8 cellular contexts compared by ENCODE assay signal in the genomic region with DNA sequence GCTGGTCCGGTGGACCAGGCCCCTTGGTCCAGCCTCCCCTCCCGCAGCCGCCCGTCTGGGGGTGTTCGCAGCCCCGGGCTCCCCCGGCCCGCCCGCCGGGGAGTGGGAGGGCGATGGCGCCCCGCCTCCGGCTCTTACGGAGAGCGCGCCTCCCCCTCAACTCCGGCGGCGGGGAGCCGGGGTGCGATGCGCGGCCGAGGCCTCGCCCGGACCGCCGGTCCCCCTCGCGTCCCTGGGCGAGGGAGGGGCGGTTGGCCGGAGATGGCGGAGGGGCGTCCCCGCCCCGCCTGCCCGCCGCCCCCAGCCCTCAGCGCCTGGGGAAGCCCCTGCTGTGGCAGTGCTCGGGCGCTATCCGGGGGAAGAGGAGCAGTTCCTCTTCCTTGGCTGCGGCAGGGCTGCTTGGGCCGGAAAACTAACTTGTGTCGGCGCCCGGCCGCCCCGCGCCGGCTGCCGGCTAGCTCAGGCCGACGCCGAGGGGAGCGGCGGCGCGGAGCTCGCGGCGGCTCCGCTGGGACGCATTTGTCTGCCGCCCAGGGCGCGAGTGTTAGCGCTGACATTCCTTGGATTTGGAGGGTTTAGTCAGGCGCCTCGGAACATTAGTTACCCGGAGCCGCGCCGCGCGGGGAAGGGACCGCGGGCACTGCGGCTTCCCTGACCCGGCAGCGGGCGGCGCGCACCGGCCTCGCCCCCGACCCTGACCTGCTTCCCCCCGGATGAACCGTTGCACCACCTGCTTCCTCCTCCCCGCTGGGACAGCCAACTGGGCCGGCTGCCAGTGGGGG. TPM values are rescaled to one million over a fixed set of nuclear protein-coding genes. Genes with fewer than 3 reads are reported as not detected.
DNase-seq lines count a peak whose midpoint lies in the region; ATAC-seq and TF ChIP-seq lines count a peak whose summit lies in the region.

No MANE protein-coding gene starts in this region.

- H3K9me3 ChIP-seq in Caco-2 (no peaks in the 10 kb centered on the region), RWPE2 (ENCODE audit: severe bottlenecking) (no peaks in the 10 kb centered on the region), neuron (ENCODE audit: low read length) (no peaks in the 10 kb centered on the region), testis (no peaks in the 10 kb centered on the region)

- POLR2A ChIA-PET in Caco-2 (lab: Charles Lee) = no interaction called here

- no peaks in the 10 kb centered on the region for H3K4me1 Mint-ChIP-seq in Caco-2 (ENCODE audit: low read depth, unreplicated experiment)

- intact Hi-C loops in Caco-2 (cut with micrococcal nuclease; ENCODE audit: unreplicated experiment) (loop anchor here (2.0 to 5.0 kb wide), 2 partner anchors 49 to 157 kb away; no protein-coding TSS in a partner anchor), testis (cut with DNase I; ENCODE audit: low total_unique reads) (no loop called here)

- TF ChIP-seq CTCF in Caco-2 (IDR thresholded peaks at IDR 0.05; ENCODE audit: insufficient read depth in 1 of 2, low read depth in 1 of 2, low read length in 1 of 2, severe bottlenecking in 1 of 2, unreplicated experiment in 1 of 2) = no peak
- TF ChIP-seq CTCF in RWPE2 (IDR thresholded peaks at IDR 0.05; ENCODE audit: poor library complexity, severe bottlenecking) = no peak
- no peak for TF ChIP-seq CTCF in testis (IDR thresholded peaks at IDR 0.05)

- no peaks in the 10 kb centered on the region for H3K9me3 Mint-ChIP-seq in Caco-2 (ENCODE audit: unreplicated experiment)

- BruUV-seq in Caco-2 (replicated peaks; lab: Mats Ljungman, UMichigan) = no TSS peak

- peak; percentile 45 to 63 for DNase-seq in Caco-2
- no peak for DNase-seq in RWPE2 (ENCODE audit: low spot score)
- peak; percentile 87 for DNase-seq in activated effector memory CD4-positive, alpha-beta T cell treated with anti-CD3 and anti-CD28 coated beads, Interleukin-2, amount 50 U/mL, for 16 hours
- DNase-seq in foreskin melanocyte = peak; percentile 40
- DNase-seq in testis = peak; percentile 73

- H3K36me3 Mint-ChIP-seq in Caco-2 (ENCODE audit: insufficient read depth, unreplicated experiment) = peaks cover 8% of the 10 kb centered on the region

- WGBS in testis, 2 donors = 0 to 1% methylated on average over 1 to 66 of the region's 93 CpGs

- H3K36me3 ChIP-seq in Caco-2 (ENCODE audit: control insufficient read depth, insufficient read depth, low read length) = no peaks in the 10 kb centered on the region
- 0 out of 2 replicates have a peak, but pooled peaks cover 3% of the 10 kb centered on the region for H3K36me3 ChIP-seq in RWPE2 (ENCODE audit: low read depth)
- H3K36me3 ChIP-seq in neuron (ENCODE audit: insufficient read depth, low read length) = no peaks in the 10 kb centered on the region
- H3K36me3 ChIP-seq in testis (ENCODE audit: low read depth, missing control alignments) = no peaks in the 10 kb centered on the region

- peak overlapping the region; percentile 68 for H3K4me3 Mint-ChIP-seq in Caco-2 (ENCODE audit: unreplicated experiment)

- H3K27me3 Mint-ChIP-seq in Caco-2 (ENCODE audit: insufficient read depth, unreplicated experiment) = no peaks in the 10 kb centered on the region

- H3K27me3 ChIP-seq in Caco-2 (replicated peaks; ENCODE audit: control insufficient read depth, insufficient read depth, low read length) (no peaks in the 10 kb centered on the region), RWPE2 (ENCODE audit: insufficient read depth, poor library complexity, severe bottlenecking) (no peaks in the 10 kb centered on the region), neuron (ENCODE audit: insufficient read depth, low read length) (no peaks in the 10 kb centered on the region), testis (no peaks in the 10 kb centered on the region)

- no peak overlapping the region for H3K27ac Mint-ChIP-seq in Caco-2 (ENCODE audit: unreplicated experiment)

- peaks cover 18% of the 10 kb centered on the region for H3K4me1 ChIP-seq in Caco-2
- H3K4me1 ChIP-seq in RWPE2 (ENCODE audit: insufficient read depth, poor library complexity, severe bottlenecking) = peaks cover 8% of the 10 kb centered on the region
- H3K4me1 ChIP-seq in neuron (ENCODE audit: insufficient read depth, low read length) = peaks cover 17% of the 10 kb centered on the region
- H3K4me1 ChIP-seq in testis = peaks cover 5% of the 10 kb centered on the region

- CTCF ChIA-PET in Caco-2 (lab: Charles Lee) = interaction anchor here (1.9 kb wide), 1 partner anchor 156 kb away, joined by 9 read pairs; no protein-coding TSS in a partner anchor

- H3K4me3 ChIP-seq in Caco-2 (ENCODE audit: low read depth, low read length) (peak overlapping the region; percentile 58), RWPE2 (ENCODE audit: severe bottlenecking) (peak overlapping the region; percentile 86), neuron (ENCODE audit: low read length) (peak overlapping the region; percentile 64), testis (peak overlapping the region; percentile 89)

- H3K27ac ChIP-seq in RWPE2 (ENCODE audit: poor library complexity, severe bottlenecking) (peak overlapping the region; percentile 72), testis (peak overlapping the region; percentile 93 to 98)

- H2AFZ ChIP-seq in neuron (ENCODE audit: low read depth, low read length) = peak overlapping the region; percentile 82

- ATAC-seq in GM19438 (IDR thresholded peaks at IDR 0.05; ENCODE audit: low read depth, unreplicated experiment) = peak; percentile 56
- ATAC-seq in HG03521 (IDR thresholded peaks at IDR 0.05; ENCODE audit: unreplicated experiment) = peak; percentile 62
- peak; percentile 64 for ATAC-seq in RWPE2 (ENCODE audit: low read depth)

- no peak for TF ChIP-seq POLR2A in testis (IDR thresholded peaks at IDR 0.05)

RNA-seq across cellular contexts. Expression of a gene that starts 1.0 kb away (rescaled TPM):
- total RNA-seq in Caco-2 (2022) = 16.8 and 17.4 TPM in 2 replicates
- 10 to 100 TPM; 28.8 to 32.0 TPM for total RNA-seq in testis
- 18.0 TPM for polyA plus RNA-seq in testis (ENCODE audit: insufficient read depth, low read depth, low replicate concordance)
